In genomic region chr6:131413191-131413830, GRCh38 we compare ENCODE assay signal across 1 cellular context.
TF ChIP-seq lines count a peak whose summit lies in the region.

No MANE protein-coding gene starts in this region.

TF ChIP-seq in GM23338, 12 proteins besides CTCF, POLR2A, EP300 and RAD21:
- TF ChIP-seq, protein P1, sequence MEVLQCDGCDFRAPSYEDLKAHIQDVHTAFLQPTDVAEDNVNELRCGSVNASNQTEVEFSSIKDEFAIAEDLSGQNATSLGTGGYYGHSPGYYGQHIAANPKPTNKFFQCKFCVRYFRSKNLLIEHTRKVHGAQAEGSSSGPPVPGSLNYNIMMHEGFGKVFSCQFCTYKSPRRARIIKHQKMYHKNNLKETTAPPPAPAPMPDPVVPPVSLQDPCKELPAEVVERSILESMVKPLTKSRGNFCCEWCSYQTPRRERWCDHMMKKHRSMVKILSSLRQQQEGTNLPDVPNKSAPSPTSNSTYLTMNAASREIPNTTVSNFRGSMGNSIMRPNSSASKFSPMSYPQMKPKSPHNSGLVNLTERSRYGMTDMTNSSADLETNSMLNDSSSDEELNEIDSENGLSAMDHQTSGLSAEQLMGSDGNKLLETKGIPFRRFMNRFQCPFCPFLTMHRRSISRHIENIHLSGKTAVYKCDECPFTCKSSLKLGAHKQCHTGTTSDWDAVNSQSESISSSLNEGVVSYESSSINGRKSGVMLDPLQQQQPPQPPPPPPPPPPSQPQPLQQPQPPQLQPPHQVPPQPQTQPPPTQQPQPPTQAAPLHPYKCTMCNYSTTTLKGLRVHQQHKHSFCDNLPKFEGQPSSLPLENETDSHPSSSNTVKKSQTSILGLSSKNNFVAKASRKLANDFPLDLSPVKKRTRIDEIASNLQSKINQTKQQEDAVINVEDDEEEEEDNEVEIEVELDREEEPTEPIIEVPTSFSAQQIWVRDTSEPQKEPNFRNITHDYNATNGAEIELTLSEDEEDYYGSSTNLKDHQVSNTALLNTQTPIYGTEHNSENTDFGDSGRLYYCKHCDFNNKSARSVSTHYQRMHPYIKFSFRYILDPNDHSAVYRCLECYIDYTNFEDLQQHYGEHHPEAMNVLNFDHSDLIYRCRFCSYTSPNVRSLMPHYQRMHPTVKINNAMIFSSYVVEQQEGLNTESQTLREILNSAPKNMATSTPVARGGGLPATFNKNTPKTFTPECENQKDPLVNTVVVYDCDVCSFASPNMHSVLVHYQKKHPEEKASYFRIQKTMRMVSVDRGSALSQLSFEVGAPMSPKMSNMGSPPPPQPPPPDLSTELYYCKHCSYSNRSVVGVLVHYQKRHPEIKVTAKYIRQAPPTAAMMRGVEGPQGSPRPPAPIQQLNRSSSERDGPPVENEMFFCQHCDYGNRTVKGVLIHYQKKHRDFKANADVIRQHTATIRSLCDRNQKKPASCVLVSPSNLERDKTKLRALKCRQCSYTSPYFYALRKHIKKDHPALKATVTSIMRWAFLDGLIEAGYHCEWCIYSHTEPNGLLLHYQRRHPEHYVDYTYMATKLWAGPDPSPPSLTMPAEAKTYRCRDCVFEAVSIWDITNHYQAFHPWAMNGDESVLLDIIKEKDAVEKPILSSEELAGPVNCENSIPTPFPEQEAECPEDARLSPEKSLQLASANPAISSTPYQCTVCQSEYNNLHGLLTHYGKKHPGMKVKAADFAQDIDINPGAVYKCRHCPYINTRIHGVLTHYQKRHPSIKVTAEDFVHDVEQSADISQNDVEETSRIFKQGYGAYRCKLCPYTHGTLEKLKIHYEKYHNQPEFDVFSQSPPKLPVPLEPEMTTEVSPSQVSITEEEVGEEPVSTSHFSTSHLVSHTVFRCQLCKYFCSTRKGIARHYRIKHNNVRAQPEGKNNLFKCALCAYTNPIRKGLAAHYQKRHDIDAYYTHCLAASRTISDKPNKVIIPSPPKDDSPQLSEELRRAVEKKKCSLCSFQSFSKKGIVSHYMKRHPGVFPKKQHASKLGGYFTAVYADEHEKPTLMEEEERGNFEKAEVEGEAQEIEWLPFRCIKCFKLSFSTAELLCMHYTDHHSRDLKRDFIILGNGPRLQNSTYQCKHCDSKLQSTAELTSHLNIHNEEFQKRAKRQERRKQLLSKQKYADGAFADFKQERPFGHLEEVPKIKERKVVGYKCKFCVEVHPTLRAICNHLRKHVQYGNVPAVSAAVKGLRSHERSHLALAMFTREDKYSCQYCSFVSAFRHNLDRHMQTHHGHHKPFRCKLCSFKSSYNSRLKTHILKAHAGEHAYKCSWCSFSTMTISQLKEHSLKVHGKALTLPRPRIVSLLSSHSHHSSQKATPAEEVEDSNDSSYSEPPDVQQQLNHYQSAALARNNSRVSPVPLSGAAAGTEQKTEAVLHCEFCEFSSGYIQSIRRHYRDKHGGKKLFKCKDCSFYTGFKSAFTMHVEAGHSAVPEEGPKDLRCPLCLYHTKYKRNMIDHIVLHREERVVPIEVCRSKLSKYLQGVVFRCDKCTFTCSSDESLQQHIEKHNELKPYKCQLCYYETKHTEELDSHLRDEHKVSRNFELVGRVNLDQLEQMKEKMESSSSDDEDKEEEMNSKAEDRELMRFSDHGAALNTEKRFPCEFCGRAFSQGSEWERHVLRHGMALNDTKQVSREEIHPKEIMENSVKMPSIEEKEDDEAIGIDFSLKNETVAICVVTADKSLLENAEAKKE (CRISPR knock-in tag; IDR thresholded peaks at IDR 0.05): no peak
- TF ChIP-seq POLR2AphosphoS5 (IDR thresholded peaks at IDR 0.05; ENCODE audit: low read depth) (no peak), CREB1 (CRISPR knock-in tag; IDR thresholded peaks at IDR 0.05; ENCODE audit: low read depth) (no peak), JUNB (IDR thresholded peaks at IDR 0.05; ENCODE audit: unreplicated experiment) (no peak), ZNF331 (CRISPR knock-in tag; IDR thresholded peaks at IDR 0.05; ENCODE audit: low read depth) (no peak), STAT1 (IDR thresholded peaks at IDR 0.05; ENCODE audit: unreplicated experiment) (no peak), NANOG (IDR thresholded peaks at IDR 0.05; ENCODE audit: borderline replicate concordance) (no peak), EZH2phosphoT487 (IDR thresholded peaks at IDR 0.05; ENCODE audit: unreplicated experiment) (no peak), EZH2 (IDR thresholded peaks at IDR 0.05; ENCODE audit: low read depth, unreplicated experiment) (no peak), ZNF114 (CRISPR knock-in tag; IDR thresholded peaks at IDR 0.05) (no peak)
- TF ChIP-seq, protein P2, sequence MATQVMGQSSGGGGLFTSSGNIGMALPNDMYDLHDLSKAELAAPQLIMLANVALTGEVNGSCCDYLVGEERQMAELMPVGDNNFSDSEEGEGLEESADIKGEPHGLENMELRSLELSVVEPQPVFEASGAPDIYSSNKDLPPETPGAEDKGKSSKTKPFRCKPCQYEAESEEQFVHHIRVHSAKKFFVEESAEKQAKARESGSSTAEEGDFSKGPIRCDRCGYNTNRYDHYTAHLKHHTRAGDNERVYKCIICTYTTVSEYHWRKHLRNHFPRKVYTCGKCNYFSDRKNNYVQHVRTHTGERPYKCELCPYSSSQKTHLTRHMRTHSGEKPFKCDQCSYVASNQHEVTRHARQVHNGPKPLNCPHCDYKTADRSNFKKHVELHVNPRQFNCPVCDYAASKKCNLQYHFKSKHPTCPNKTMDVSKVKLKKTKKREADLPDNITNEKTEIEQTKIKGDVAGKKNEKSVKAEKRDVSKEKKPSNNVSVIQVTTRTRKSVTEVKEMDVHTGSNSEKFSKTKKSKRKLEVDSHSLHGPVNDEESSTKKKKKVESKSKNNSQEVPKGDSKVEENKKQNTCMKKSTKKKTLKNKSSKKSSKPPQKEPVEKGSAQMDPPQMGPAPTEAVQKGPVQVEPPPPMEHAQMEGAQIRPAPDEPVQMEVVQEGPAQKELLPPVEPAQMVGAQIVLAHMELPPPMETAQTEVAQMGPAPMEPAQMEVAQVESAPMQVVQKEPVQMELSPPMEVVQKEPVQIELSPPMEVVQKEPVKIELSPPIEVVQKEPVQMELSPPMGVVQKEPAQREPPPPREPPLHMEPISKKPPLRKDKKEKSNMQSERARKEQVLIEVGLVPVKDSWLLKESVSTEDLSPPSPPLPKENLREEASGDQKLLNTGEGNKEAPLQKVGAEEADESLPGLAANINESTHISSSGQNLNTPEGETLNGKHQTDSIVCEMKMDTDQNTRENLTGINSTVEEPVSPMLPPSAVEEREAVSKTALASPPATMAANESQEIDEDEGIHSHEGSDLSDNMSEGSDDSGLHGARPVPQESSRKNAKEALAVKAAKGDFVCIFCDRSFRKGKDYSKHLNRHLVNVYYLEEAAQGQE (IDR thresholded peaks at IDR 0.05; ENCODE audit: unreplicated experiment): no peak
- TF ChIP-seq, protein P3, sequence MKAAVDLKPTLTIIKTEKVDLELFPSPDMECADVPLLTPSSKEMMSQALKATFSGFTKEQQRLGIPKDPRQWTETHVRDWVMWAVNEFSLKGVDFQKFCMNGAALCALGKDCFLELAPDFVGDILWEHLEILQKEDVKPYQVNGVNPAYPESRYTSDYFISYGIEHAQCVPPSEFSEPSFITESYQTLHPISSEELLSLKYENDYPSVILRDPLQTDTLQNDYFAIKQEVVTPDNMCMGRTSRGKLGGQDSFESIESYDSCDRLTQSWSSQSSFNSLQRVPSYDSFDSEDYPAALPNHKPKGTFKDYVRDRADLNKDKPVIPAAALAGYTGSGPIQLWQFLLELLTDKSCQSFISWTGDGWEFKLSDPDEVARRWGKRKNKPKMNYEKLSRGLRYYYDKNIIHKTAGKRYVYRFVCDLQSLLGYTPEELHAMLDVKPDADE (IDR thresholded peaks at IDR 0.05): no peak
TF ChIP-seq in GM23338: peak in this region for 0.
